In genomic region chr6:29137724-29138123, GRCh38 we compare ENCODE assay signal across 34 cellular contexts. TPM values are rescaled to one million over a fixed set of nuclear protein-coding genes. Genes with fewer than 3 reads are reported as not detected.
"Had no signal": no experiment of that assay in that cellular context is flagged by ENCODE, and none has a peak within 500 bp of the region (broad histone marks: within the 10 kb centered on the region; RNA-seq: fewer than 3 reads in every experiment).

No MANE protein-coding gene starts in this region.

- FAIRE-seq: endometrium, islet of Langerhans, keratinocyte had no signal

- DNase-seq: colonic mucosa; cortex of kidney; effector CD8-positive, alpha-beta T cell; effector memory CD8-positive, alpha-beta T cell; endodermal cell; erythroblast; esophagus squamous epithelium; foreskin fibroblast; foreskin melanocyte; gastrocnemius medialis; glutamatergic neuron; head of caudate nucleus; heart right ventricle; hippocampal formation; left cardiac atrium; left lung; left ventricle myocardium superior; lower lobe of right lung; mesenchymal stem cell; mucosa of descending colon; naive B cell had no signal

- H3K27ac ChIP-seq: colonic mucosa, epithelial cell of prostate, esophagus squamous epithelium, gastrocnemius medialis, heart right ventricle, left lung, lower lobe of right lung had no signal

- H3K36me3 ChIP-seq: colonic mucosa, esophagus squamous epithelium, gastrocnemius medialis, heart right ventricle, left lung, lower lobe of right lung had no signal

- H3K4me3 ChIP-seq: colonic mucosa, esophagus squamous epithelium, gastrocnemius medialis, heart right ventricle, left lung, lower lobe of right lung, mucosa of descending colon had no signal

- H3K27me3 ChIP-seq: colonic mucosa, esophagus squamous epithelium, gastrocnemius medialis, left lung had no signal

- ATAC-seq: effector memory CD8-positive, alpha-beta T cell; esophagus mucosa; gastrocnemius medialis; heart right ventricle; left cardiac atrium; left lung; left ventricle myocardium superior; lower lobe of right lung; mucosa of descending colon had no signal

- H3K4me1 ChIP-seq: colonic mucosa, esophagus squamous epithelium, gastrocnemius medialis, heart right ventricle, left lung, lower lobe of right lung had no signal

- H3K9me3 ChIP-seq: colonic mucosa, esophagus squamous epithelium, gastrocnemius medialis, lower lobe of right lung, mucosa of descending colon had no signal

RNA-seq across cellular contexts. Expression of gene OR2J3, which starts 29.9 kb away (rescaled TPM):
- total RNA-seq: colonic mucosa, dermis microvascular lymphatic vessel endothelial cell, endodermal cell, esophagus mucosa, esophagus squamous epithelium, gastrocnemius medialis, glomerular endothelial cell, heart right ventricle, kidney epithelial cell, left cardiac atrium, left lung, left ventricle myocardium superior, lower leg skin, lower lobe of right lung, lung microvascular endothelial cell, mesenteric fat pad, mesothelial cell of epicardium, mucosa of descending colon, myocyte had no signal
- polyA plus RNA-seq: heart right ventricle, keratinocyte had no signal

RNA-seq across cellular contexts. Expression of gene OR2J2, which starts 33.0 kb away (rescaled TPM):
- total RNA-seq: colonic mucosa, dermis microvascular lymphatic vessel endothelial cell, endodermal cell, esophagus mucosa, esophagus squamous epithelium, gastrocnemius medialis, glomerular endothelial cell, heart right ventricle, kidney epithelial cell, left cardiac atrium, left lung, left ventricle myocardium superior, lower leg skin, lower lobe of right lung, lung microvascular endothelial cell, mesenteric fat pad, mesothelial cell of epicardium, mucosa of descending colon, myocyte had no signal
- polyA plus RNA-seq: heart right ventricle, keratinocyte had no signal

RNA-seq across cellular contexts. Expression of gene OR2J1, which starts 38.4 kb away (rescaled TPM):
- total RNA-seq: colonic mucosa, dermis microvascular lymphatic vessel endothelial cell, endodermal cell, esophagus mucosa, esophagus squamous epithelium, gastrocnemius medialis, glomerular endothelial cell, heart right ventricle, kidney epithelial cell, left cardiac atrium, left lung, left ventricle myocardium superior, lower leg skin, lower lobe of right lung, lung microvascular endothelial cell, mesenteric fat pad, mesothelial cell of epicardium, mucosa of descending colon, myocyte had no signal
- polyA plus RNA-seq: heart right ventricle, keratinocyte had no signal

RNA-seq across cellular contexts. Expression of gene OR2B3, which starts 50.6 kb away (rescaled TPM):
- total RNA-seq: colonic mucosa, dermis microvascular lymphatic vessel endothelial cell, endodermal cell, esophagus mucosa, esophagus squamous epithelium, gastrocnemius medialis, glomerular endothelial cell, heart right ventricle, kidney epithelial cell, left cardiac atrium, left lung, left ventricle myocardium superior, lower leg skin, lower lobe of right lung, lung microvascular endothelial cell, mesenteric fat pad, mesothelial cell of epicardium, mucosa of descending colon, myocyte had no signal
- polyA plus RNA-seq: heart right ventricle, keratinocyte had no signal
